Comparison of ENCODE assay signal across 20 cellular contexts in the genomic region with DNA sequence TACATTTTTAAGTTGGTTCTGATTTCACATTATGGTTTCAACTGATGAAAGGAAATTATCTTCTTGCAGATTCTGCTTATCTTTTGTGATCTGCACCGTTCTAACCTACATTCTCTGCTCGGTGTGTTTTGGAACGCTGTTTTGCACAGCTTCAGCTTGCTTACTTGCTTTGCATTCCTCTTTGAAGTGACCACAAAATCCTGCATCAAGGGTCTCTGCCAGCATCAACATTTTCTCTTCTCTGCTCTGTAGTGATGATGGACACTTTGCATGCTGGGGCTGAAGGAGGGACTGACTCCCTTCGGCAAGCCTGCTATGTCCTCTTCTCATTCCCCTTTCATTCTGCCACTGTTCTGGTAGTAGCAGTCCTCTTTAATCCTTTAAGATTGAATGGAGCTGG.
DNase-seq lines count a peak whose midpoint lies in the region; TF ChIP-seq lines count a peak whose summit lies in the region.
"Had no signal": no experiment of that assay in that cellular context is flagged by ENCODE, and none has a peak within 500 bp of the region (broad histone marks: within the 10 kb centered on the region; RNA-seq: fewer than 3 reads in every experiment).

No MANE protein-coding gene starts in this region.

- peaks cover 12% of the 10 kb centered on the region; the same call in 1 of the 2 replicates for H3K36me3 Mint-ChIP-seq in HFFc6 (ENCODE audit: low read depth)
- H3K36me3 Mint-ChIP-seq: CD14-positive monocyte; CD8-positive, alpha-beta memory T cell had no signal

- POLR2A ChIA-PET in SK-N-SH (lab: Yijun Ruan, JAX) = no interaction called here

- DNase-seq in Jurkat, Clone E6-1 (ENCODE audit: low read depth, low spot score) = peak; percentile 21
- DNase-seq in SK-N-SH (no peak), WERI-Rb-1 (peak; percentile 28), Karpas-422 (no peak), HFFc6 (no peak), globus pallidus (ENCODE audit: low spot score) (no peak)
- no peak for DNase-seq in stimulated activated CD4-positive, alpha-beta T cell treated with anti-CD3 and anti-CD28 coated beads, Interleukin-12 subunit alpha, Interleukin-12 subunit beta, amount 100 ng/mL, for 4 hours
- DNase-seq: CD4-positive, alpha-beta T cell; CD8-positive, alpha-beta memory T cell; DMS 273 treated with DMSO at 0.1 percent for 48 hours; DMS79; GF-D8; GM23248; H7; HCEC 1CT had no signal

- H3K4me1 ChIP-seq in SK-N-SH (ENCODE audit: control insufficient read depth in 1 of 2, insufficient read depth in 2 of 2, low read depth in 1 of 2, low read length in 1 of 2) (no peaks in the 10 kb centered on the region), Karpas-422 (ENCODE audit: low read length) (no peaks in the 10 kb centered on the region)
- H3K4me1 ChIP-seq: BLaER1 had no signal

- H3K4me2 ChIP-seq in SK-N-SH = no peak overlapping the region
- no peak overlapping the region for H3K4me2 ChIP-seq in Karpas-422 (ENCODE audit: low read depth, low read length, poor library complexity, severe bottlenecking)
- H3K4me2 ChIP-seq: BLaER1 had no signal

- WGBS in SK-N-SH (ENCODE audit: low lambda C conversion rate) = 15% methylated on average over 4 of the region's 4 CpGs

- TF ChIP-seq EP300 in SK-N-SH (IDR thresholded peaks at IDR 0.05; ENCODE audit: borderline replicate concordance in 1 of 2, low read depth in 1 of 2, low read length in 1 of 2) = no peak

- H3F3A ChIP-seq in SK-N-SH (replicated peaks; ENCODE audit: insufficient read depth) = no peaks in the 10 kb centered on the region

- H3K27me3 Mint-ChIP-seq in HFFc6 (ENCODE audit: insufficient read depth) = no peaks in the 10 kb centered on the region
- H3K27me3 Mint-ChIP-seq: B cell; CD4-positive, alpha-beta T cell; CD8-positive, alpha-beta memory T cell had no signal

- TF ChIP-seq CTCF in C4-2B (conservative IDR thresholded peaks at IDR 0.05) = no peak
- TF ChIP-seq CTCF in SK-N-SH (IDR thresholded peaks at IDR 0.05) = no peak
- no peak for TF ChIP-seq CTCF in WERI-Rb-1 (IDR thresholded peaks at IDR 0.05; ENCODE audit: low read depth, low read length)
- TF ChIP-seq CTCF in HFFc6 (IDR thresholded peaks at IDR 0.05) = no peak

- H2AFZ ChIP-seq in SK-N-SH (ENCODE audit: low read depth) (peak overlapping the region; percentile 58), Karpas-422 (ENCODE audit: low read length) (no peak overlapping the region)
- H2AFZ ChIP-seq: GM23248 had no signal

- H3K4me1 Mint-ChIP-seq in HFFc6 (ENCODE audit: low read depth) = no peaks in the 10 kb centered on the region
- H3K4me1 Mint-ChIP-seq: B cell, CD14-positive monocyte had no signal

- no peak overlapping the region for H3K9ac ChIP-seq in SK-N-SH
- no peak overlapping the region for H3K9ac ChIP-seq in Karpas-422 (ENCODE audit: low read length)
- H3K9ac ChIP-seq: BLaER1, GM23248 had no signal

- H3K9me3 ChIP-seq in SK-N-SH (no peaks in the 10 kb centered on the region; the same call in 1 of the 2 replicates), WERI-Rb-1 (ENCODE audit: severe bottlenecking) (no peaks in the 10 kb centered on the region), Karpas-422 (ENCODE audit: low read length) (peaks cover 11% of the 10 kb centered on the region)
- H3K9me3 ChIP-seq: BLaER1 had no signal

- H3K27me3 ChIP-seq in SK-N-SH (ENCODE audit: insufficient read depth) (no peaks in the 10 kb centered on the region; the same call in 1 of the 2 replicates), WERI-Rb-1 (ENCODE audit: insufficient read depth, low read depth, severe bottlenecking) (no peaks in the 10 kb centered on the region), Karpas-422 (ENCODE audit: low read length) (no peaks in the 10 kb centered on the region)
- H3K27me3 ChIP-seq: BLaER1 had no signal

- H3K9me3 Mint-ChIP-seq in HFFc6 = no peaks in the 10 kb centered on the region
- H3K9me3 Mint-ChIP-seq: CD4-positive, alpha-beta T cell had no signal

- H3K4me3 ChIP-seq in Jurkat, Clone E6-1 (ENCODE audit: low read length) = no peak overlapping the region
- H3K4me3 ChIP-seq in SK-N-SH (ENCODE audit: low read depth in 2 of 2, low read length in 1 of 2) = 0 out of 4 replicates have a peak overlapping the region, but pooled peaks of 1 of the 2 experiments have one; percentile 7
- H3K4me3 ChIP-seq in WERI-Rb-1 (ENCODE audit: low read depth, low read length) = no peak overlapping the region
- H3K4me3 ChIP-seq in Karpas-422 (ENCODE audit: low read length) = no peak overlapping the region
- H3K4me3 ChIP-seq: BLaER1, GM23248 had no signal

- H3K27ac ChIP-seq in C4-2B (peak overlapping the region; percentile 75), SK-N-SH (ENCODE audit: low read depth in 2 of 2, low read length in 1 of 2) (no peak overlapping the region), WERI-Rb-1 (peak overlapping the region; percentile 27), Karpas-422 (ENCODE audit: low read length) (no peak overlapping the region)
- H3K27ac ChIP-seq: 22Rv1, BLaER1, GM23248 had no signal

- no peak overlapping the region for H3K4me3 Mint-ChIP-seq in HFFc6
- H3K4me3 Mint-ChIP-seq: B cell; CD14-positive monocyte; CD4-positive, alpha-beta T cell; CD8-positive, alpha-beta memory T cell had no signal

- H3K36me3 ChIP-seq in SK-N-SH (replicated peaks in 1 of 2; ENCODE audit: control insufficient read depth in 1 of 2, insufficient read depth in 2 of 2, low read length in 1 of 2) = no peaks in the 10 kb centered on the region
- no peaks in the 10 kb centered on the region for H3K36me3 ChIP-seq in WERI-Rb-1
- no peaks in the 10 kb centered on the region for H3K36me3 ChIP-seq in Karpas-422 (ENCODE audit: insufficient read depth, low read length)
- H3K36me3 ChIP-seq: BLaER1 had no signal

- CTCF ChIA-PET in SK-N-SH (lab: Yijun Ruan, JAX) = no interaction called here

- H3K79me2 ChIP-seq in SK-N-SH (ENCODE audit: insufficient read depth) = no peaks in the 10 kb centered on the region
- H3K79me2 ChIP-seq in Karpas-422 (ENCODE audit: low read length) = no peaks in the 10 kb centered on the region

- no peak for TF ChIP-seq RAD21 in SK-N-SH (IDR thresholded peaks at IDR 0.05; ENCODE audit: low read length)

- no peak overlapping the region for H3K27ac Mint-ChIP-seq in HFFc6
- H3K27ac Mint-ChIP-seq: B cell; CD4-positive, alpha-beta T cell; CD8-positive, alpha-beta memory T cell had no signal

- H3K9me2 ChIP-seq in SK-N-SH (no peaks in the 10 kb centered on the region), Karpas-422 (replicated peaks; ENCODE audit: insufficient read depth, low read length) (no peaks in the 10 kb centered on the region)

- no peaks in the 10 kb centered on the region for H4K20me1 ChIP-seq in SK-N-SH (ENCODE audit: insufficient read depth)
- no peaks in the 10 kb centered on the region for H4K20me1 ChIP-seq in Karpas-422 (ENCODE audit: insufficient read depth, low read depth, low read length)
- H4K20me1 ChIP-seq: BLaER1 had no signal

TF ChIP-seq in SK-N-SH, 30 proteins besides CTCF, POLR2A, EP300 and RAD21:
- TF ChIP-seq, protein P1, sequence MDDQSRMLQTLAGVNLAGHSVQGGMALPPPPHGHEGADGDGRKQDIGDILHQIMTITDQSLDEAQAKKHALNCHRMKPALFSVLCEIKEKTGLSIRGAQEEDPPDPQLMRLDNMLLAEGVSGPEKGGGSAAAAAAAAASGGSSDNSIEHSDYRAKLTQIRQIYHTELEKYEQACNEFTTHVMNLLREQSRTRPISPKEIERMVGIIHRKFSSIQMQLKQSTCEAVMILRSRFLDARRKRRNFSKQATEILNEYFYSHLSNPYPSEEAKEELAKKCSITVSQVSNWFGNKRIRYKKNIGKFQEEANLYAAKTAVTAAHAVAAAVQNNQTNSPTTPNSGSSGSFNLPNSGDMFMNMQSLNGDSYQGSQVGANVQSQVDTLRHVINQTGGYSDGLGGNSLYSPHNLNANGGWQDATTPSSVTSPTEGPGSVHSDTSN (IDR thresholded peaks at IDR 0.05) = no peak
- TF ChIP-seq RXRA (IDR thresholded peaks at IDR 0.05; ENCODE audit: borderline replicate concordance, low read depth) = no peak
- no peak for TF ChIP-seq RCOR1 (IDR thresholded peaks at IDR 0.05; ENCODE audit: low read length)
- no peak for TF ChIP-seq ELF1 (IDR thresholded peaks at IDR 0.05)
- TF ChIP-seq SMC3 (IDR thresholded peaks at IDR 0.05; ENCODE audit: low read depth, low read length) = no peak
- TF ChIP-seq YY1 (IDR thresholded peaks at IDR 0.05; ENCODE audit: low read depth) = no peak

Comparison
In these comparisons a context has a peak if more than half of its experiments do, and no peak if none do; other contexts are left out.
1. H3K27ac ChIP-seq: peak in C4-2B (single experiment) and WERI-Rb-1 (single experiment); none in SK-N-SH (0 of 2) and Karpas-422 (single experiment).
2. DNase-seq: peak in Jurkat, Clone E6-1 (single experiment) and WERI-Rb-1 (single experiment); none in SK-N-SH (single experiment), Karpas-422 (single experiment), HFFc6 (single experiment), stimulated activated CD4-positive, alpha-beta T cell treated with anti-CD3 and anti-CD28 coated beads, Interleukin-12 subunit alpha, Interleukin-12 subunit beta, amount 100 ng/mL, for 4 hours (single experiment) and globus pallidus (single experiment).